ENCODE assay signal across 8 cellular contexts in the genomic region with DNA sequence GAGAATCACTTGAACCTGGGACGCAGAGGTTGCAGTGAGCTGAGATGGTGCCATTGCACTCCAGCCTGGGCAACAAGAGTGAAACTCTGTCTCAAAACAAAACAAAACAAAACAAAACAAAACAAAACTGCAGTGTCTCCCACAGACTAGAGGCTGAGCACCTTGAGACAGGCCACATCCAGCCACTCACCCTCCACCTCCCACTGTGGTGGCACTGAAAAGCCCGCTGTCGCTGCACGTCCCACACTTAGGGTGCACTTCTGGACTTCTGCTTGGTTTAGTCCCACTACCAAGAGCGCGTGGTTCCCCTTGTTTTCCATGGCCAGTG. TPM values are rescaled to one million over a fixed set of nuclear protein-coding genes. Genes with fewer than 3 reads are reported as not detected.
DNase-seq lines count a peak whose midpoint lies in the region; ATAC-seq, FAIRE-seq and TF ChIP-seq lines count a peak whose summit lies in the region.
"Not testable (repeated sequence)": the region's sequence is repeated elsewhere in the genome, so short reads cannot be mapped to it uniquely, and the experiment has no call there.

No MANE protein-coding gene starts in this region.

- peaks cover 74% of the 10 kb centered on the region for H3K4me1 Mint-ChIP-seq in activated B cell treated with CpG ODN at 0.5 μM for 24 hours
- H3K4me1 Mint-ChIP-seq in activated naive CD8-positive, alpha-beta T cell treated with anti-CD3 and anti-CD28 coated beads, Interleukin-2, amount 10 ng/mL, durations not matched to agents 7 days and 5 days, result peaks cover 58% of the 10 kb centered on the region
- H3K4me1 Mint-ChIP-seq in endodermal cell, result peaks cover 56% of the 10 kb centered on the region
- peaks cover 93% of the 10 kb centered on the region for H3K4me1 Mint-ChIP-seq in stimulated activated naive CD8-positive, alpha-beta T cell treated with anti-CD3 and anti-CD28 coated beads, Interleukin-15, Interleukin-2, amounts not matched to agents 100 ng/mL and 50 ng/mL, for 24 hours (ENCODE audit: low read depth)

- H3K9ac ChIP-seq in endodermal cell (ENCODE audit: extremely low read depth, low read length, poor library complexity, severe bottlenecking), result not testable (repeated sequence)
- peak overlapping the region; percentile 73 for H3K9ac ChIP-seq in HepG2 (ENCODE audit: insufficient read depth, low read depth, low read length)
- H3K9ac ChIP-seq in neuronal stem cell (ENCODE audit: low read depth, low read length, poor library complexity), result peak overlapping the region; percentile 64

- not testable (repeated sequence) for H3K27me3 ChIP-seq in AG04450 (ENCODE audit: control insufficient read depth, insufficient read depth, low read length); endodermal cell (ENCODE audit: control insufficient read depth, insufficient read depth, low read length, poor library complexity, severe bottlenecking); HepG2 (ENCODE audit: control insufficient read depth in 1 of 2, insufficient read depth in 2 of 2, low read length in 2 of 2); neuronal stem cell (ENCODE audit: control insufficient read depth in 3 of 3, insufficient read depth in 3 of 3, low read depth in 1 of 3, low read length in 3 of 3)

- not testable (repeated sequence) for H2AK5ac ChIP-seq in neuronal stem cell (ENCODE audit: low read depth, low read length)

- not testable (repeated sequence) for H3K36me3 ChIP-seq in endodermal cell (ENCODE audit: control insufficient read depth, insufficient read depth, low read length)
- H3K36me3 ChIP-seq in HepG2 (replicated peaks in 1 of 2; ENCODE audit: control insufficient read depth in 1 of 2, insufficient read depth in 2 of 2, low read length in 2 of 2), result peaks cover 10 to 17% of the 10 kb centered on the region in 2 experiments
- peaks cover 2 to 39% of the 10 kb centered on the region in 2 donors for H3K36me3 ChIP-seq in neuronal stem cell (replicated peaks in 1 of 2; ENCODE audit: control insufficient read depth in 2 of 2, insufficient read depth in 2 of 2, low read length in 2 of 2)

- H2BK15ac ChIP-seq in neuronal stem cell (ENCODE audit: low read length), result not testable (repeated sequence)

- not testable (repeated sequence) for DNase-seq in AG04450 (ENCODE audit: low read depth, low spot score); activated B cell treated with CpG ODN at 0.5 μM for 24 hours; activated naive CD8-positive, alpha-beta T cell treated with anti-CD3 and anti-CD28 coated beads, Interleukin-2, amount 10 ng/mL, durations not matched to agents 7 days and 5 days; endodermal cell; HepG2 (ENCODE audit: low spot score); neuronal stem cell (ENCODE audit: low spot score)

- not testable (repeated sequence) for H2BK5ac ChIP-seq in neuronal stem cell (ENCODE audit: low read length)

- not testable (repeated sequence) for TF ChIP-seq EP300 in HepG2 (IDR thresholded peaks at IDR 0.05; ENCODE audit: low read depth in 2 of 2, low read length in 2 of 2); HepG2 (CRISPR knock-in tag; IDR thresholded peaks at IDR 0.05; ENCODE audit: borderline replicate concordance)

- H2AFZ ChIP-seq in HepG2 (ENCODE audit: low read length); neuronal stem cell (ENCODE audit: low read length): not testable (repeated sequence)

- H3K27me3 Mint-ChIP-seq in activated B cell treated with CpG ODN at 0.5 μM for 24 hours; activated naive CD8-positive, alpha-beta T cell treated with anti-CD3 and anti-CD28 coated beads, Interleukin-2, amount 10 ng/mL, durations not matched to agents 7 days and 5 days; endodermal cell (ENCODE audit: insufficient read depth); stimulated activated naive CD8-positive, alpha-beta T cell treated with anti-CD3 and anti-CD28 coated beads, Interleukin-15, Interleukin-2, amounts not matched to agents 100 ng/mL and 50 ng/mL, for 24 hours: not testable (repeated sequence)

- not testable (repeated sequence) for H3K4me3 ChIP-seq in AG04450 (ENCODE audit: low read depth, low read length); endodermal cell (ENCODE audit: low read length)
- H3K4me3 ChIP-seq in HepG2 (replicated peaks in 1 of 3; ENCODE audit: insufficient read depth in 1 of 3, low read depth in 2 of 3, low read length in 3 of 3) (peak overlapping the region in 2 of 3 experiments; percentile 41 to 68; a peak in 4 of 6 replicates), neuronal stem cell (ENCODE audit: low read length in 2 of 2) (peak overlapping the region in 1 of 2 donors; percentile 3)

- 84 to 93% methylated on average over 3 to 5 of the region's 6 CpGs for WGBS in endodermal cell (ENCODE audit: insufficient coverage in 1 of 2, insufficient read length in 1 of 2), 2 experiments
- 15% methylated on average over 5 of the region's 6 CpGs for WGBS in HepG2 (ENCODE audit: low lambda C conversion rate)
- no CpG with 5 or more reads among the region's 6 CpGs for WGBS in neuronal stem cell (ENCODE audit: extremely low coverage in 2 of 2, insufficient read length in 2 of 2, insufficient replicate concordance in 1 of 2), 2 donors

- not testable (repeated sequence) for BruUV-seq in HepG2 (replicated peaks; lab: Mats Ljungman, UMichigan)

- H3K27ac Mint-ChIP-seq in activated B cell treated with CpG ODN at 0.5 μM for 24 hours, result peak overlapping the region; percentile 67
- peak overlapping the region; percentile 95 for H3K27ac Mint-ChIP-seq in activated naive CD8-positive, alpha-beta T cell treated with anti-CD3 and anti-CD28 coated beads, Interleukin-2, amount 10 ng/mL, durations not matched to agents 7 days and 5 days
- peak overlapping the region; percentile 45 for H3K27ac Mint-ChIP-seq in endodermal cell
- H3K27ac Mint-ChIP-seq in stimulated activated naive CD8-positive, alpha-beta T cell treated with anti-CD3 and anti-CD28 coated beads, Interleukin-15, Interleukin-2, amounts not matched to agents 100 ng/mL and 50 ng/mL, for 24 hours, result peak overlapping the region; percentile 78

- H4K8ac ChIP-seq in neuronal stem cell (ENCODE audit: low read depth, low read length), result not testable (repeated sequence)

- H3K4me1 ChIP-seq in endodermal cell (ENCODE audit: control insufficient read depth, insufficient read depth, low read length), result not testable (repeated sequence)
- H3K4me1 ChIP-seq in HepG2 (ENCODE audit: insufficient read depth, low read length) (peaks cover 99% of the 10 kb centered on the region), neuronal stem cell (ENCODE audit: control insufficient read depth in 2 of 2, insufficient read depth in 1 of 2, low read depth in 1 of 2, low read length in 2 of 2) (peaks cover 20 to 23% of the 10 kb centered on the region in 2 donors)

- TF ChIP-seq CTCF in AG04450 (IDR thresholded peaks at IDR 0.05; ENCODE audit: low read depth, low read length); activated B cell treated with CpG ODN at 0.5 μM for 24 hours (IDR thresholded peaks at IDR 0.05); endodermal cell (conservative IDR thresholded peaks at IDR 0.05); HepG2 (CRISPR knock-in tag; IDR thresholded peaks at IDR 0.05): not testable (repeated sequence)

- peak; percentile 27 for ATAC-seq in HG03135 (IDR thresholded peaks at IDR 0.05; ENCODE audit: unreplicated experiment)
- not testable (repeated sequence) for ATAC-seq in activated B cell treated with CpG ODN at 0.5 μM for 24 hours (ENCODE audit: low read depth); HepG2
- peak; percentile 28 for ATAC-seq in activated naive CD8-positive, alpha-beta T cell treated with anti-CD3 and anti-CD28 coated beads, Interleukin-2, amount 10 ng/mL, durations not matched to agents 7 days and 5 days (ENCODE audit: low read depth)

- H3K18ac ChIP-seq in neuronal stem cell (ENCODE audit: low read length), result peak overlapping the region; percentile 44

- H3K4me3 Mint-ChIP-seq in activated B cell treated with CpG ODN at 0.5 μM for 24 hours, result peak overlapping the region; percentile 53
- peak overlapping the region; percentile 71 for H3K4me3 Mint-ChIP-seq in activated naive CD8-positive, alpha-beta T cell treated with anti-CD3 and anti-CD28 coated beads, Interleukin-2, amount 10 ng/mL, durations not matched to agents 7 days and 5 days
- H3K4me3 Mint-ChIP-seq in endodermal cell, result not testable (repeated sequence)
- peak overlapping the region; percentile 12 for H3K4me3 Mint-ChIP-seq in stimulated activated naive CD8-positive, alpha-beta T cell treated with anti-CD3 and anti-CD28 coated beads, Interleukin-15, Interleukin-2, amounts not matched to agents 100 ng/mL and 50 ng/mL, for 24 hours

- H3K79me1 ChIP-seq in neuronal stem cell (ENCODE audit: low read depth, low read length), result peaks cover 39% of the 10 kb centered on the region

- FAIRE-seq in HepG2 (lab: Jason Lieb, UNC), result not testable (repeated sequence)

- H3K27ac ChIP-seq in AG04450 (ENCODE audit: low read depth, low read length), result peak overlapping the region; percentile 82
- not testable (repeated sequence) for H3K27ac ChIP-seq in endodermal cell (ENCODE audit: low read depth, low read length); neuronal stem cell (replicated peaks; ENCODE audit: low read length)
- peak overlapping the region; percentile 95 for H3K27ac ChIP-seq in HepG2 (ENCODE audit: extremely low read length, insufficient read depth, low read length)

- peaks cover 93% of the 10 kb centered on the region for H3K79me2 ChIP-seq in HepG2 (ENCODE audit: insufficient read depth, low read length)

- not testable (repeated sequence) for H2BK120ac ChIP-seq in neuronal stem cell (ENCODE audit: low read depth, low read length)

- in situ Hi-C loops in HepG2 (cut with HindIII; ENCODE audit: extremely low pct_ligation_motif_present, low pct_unique_long_range_greater_than_20kb), result not testable (repeated sequence)

- H2BK12ac ChIP-seq in neuronal stem cell (ENCODE audit: low read length), result not testable (repeated sequence)

- H3K4ac ChIP-seq in neuronal stem cell (ENCODE audit: low read length), result not testable (repeated sequence)

- H3K14ac ChIP-seq in neuronal stem cell (ENCODE audit: low read length), result not testable (repeated sequence)

- H4K91ac ChIP-seq in neuronal stem cell (ENCODE audit: low read depth, low read length, poor library complexity), result not testable (repeated sequence)

- peak overlapping the region; percentile 87 for H3K4me2 ChIP-seq in HepG2 (ENCODE audit: low read depth, low read length)
- not testable (repeated sequence) for H3K4me2 ChIP-seq in neuronal stem cell (ENCODE audit: insufficient read depth, low read length, poor library complexity, severe bottlenecking)

- H3K36me3 Mint-ChIP-seq in activated B cell treated with CpG ODN at 0.5 μM for 24 hours (ENCODE audit: low read depth), result peaks cover 35% of the 10 kb centered on the region
- H3K36me3 Mint-ChIP-seq in activated naive CD8-positive, alpha-beta T cell treated with anti-CD3 and anti-CD28 coated beads, Interleukin-2, amount 10 ng/mL, durations not matched to agents 7 days and 5 days; endodermal cell (ENCODE audit: low read depth): not testable (repeated sequence)
- peaks cover 15% of the 10 kb centered on the region for H3K36me3 Mint-ChIP-seq in stimulated activated naive CD8-positive, alpha-beta T cell treated with anti-CD3 and anti-CD28 coated beads, Interleukin-15, Interleukin-2, amounts not matched to agents 100 ng/mL and 50 ng/mL, for 24 hours (ENCODE audit: low read depth)

- CTCF ChIA-PET in AG04450 (lab: Charles Lee) (interaction anchor here (1.3 kb wide), 1 partner anchor 158 kb away, joined by 5 read pairs; no protein-coding TSS in a partner anchor), HepG2 (lab: Yijun Ruan, JAX; ENCODE audit: low intra/inter-chr PET ratio, low total read pairs) (interaction anchor here (1.6 kb wide), 1 partner anchor 26 kb away, joined by 5 read pairs; no protein-coding TSS in a partner anchor)
- CTCF ChIA-PET in activated B cell treated with CpG ODN at 0.5 μM for 24 hours (lab: Charles Lee), result not testable (repeated sequence)

- H4K20me1 ChIP-seq in HepG2 (ENCODE audit: insufficient read depth, low read length), result not testable (repeated sequence)

- H3K9me3 ChIP-seq in AG04450 (ENCODE audit: control insufficient read depth, insufficient read depth, low read length); endodermal cell (ENCODE audit: control insufficient read depth, low read length); HepG2 (ENCODE audit: low read length); neuronal stem cell (replicated peaks in 1 of 2; ENCODE audit: control insufficient read depth in 2 of 2, insufficient read depth in 1 of 2, low read depth in 1 of 2, low read length in 2 of 2): not testable (repeated sequence)

- intact Hi-C loops in activated B cell treated with CpG ODN at 0.5 μM for 24 hours (cut with micrococcal nuclease); HepG2 (cut with micrococcal nuclease; ENCODE audit: unreplicated experiment): not testable (repeated sequence)

- TF ChIP-seq RAD21 in HepG2 (CRISPR knock-in tag; IDR thresholded peaks at IDR 0.05), result not testable (repeated sequence)

- peak overlapping the region; percentile 1 for H3K23ac ChIP-seq in neuronal stem cell (ENCODE audit: low read depth, low read length, poor library complexity)

- POLR2A ChIA-PET in AG04450 (lab: Yijun Ruan, JAX), result interaction anchor here (0.6 to 1.7 kb wide), 4 partner anchors 16 to 131 kb away, joined by 3 to 18 read pairs (median 3); a partner anchor contains a TSS
- POLR2A ChIA-PET in activated B cell treated with CpG ODN at 0.5 μM for 24 hours (lab: Charles Lee), result interaction anchor here (1.2 kb wide), 1 partner anchor 10 kb away, joined by 6 read pairs; no protein-coding TSS in a partner anchor
- POLR2A ChIA-PET in activated naive CD8-positive, alpha-beta T cell treated with anti-CD3 and anti-CD28 coated beads, Interleukin-2, amount 10 ng/mL, durations not matched to agents 7 days and 5 days (lab: Charles Lee), result interaction anchor here (1.0 to 2.0 kb wide), 7 partner anchors 9 to 58 kb away, joined by 5 to 10 read pairs (median 6); a partner anchor contains a TSS
- POLR2A ChIA-PET in HepG2 (lab: Yijun Ruan, JAX), result interaction anchor here (1.0 to 2.4 kb wide), 8 partner anchors 10 to 58 kb away, joined by 3 to 30 read pairs (median 8); a partner anchor contains a TSS

- TF ChIP-seq POLR2A in HepG2 (IDR thresholded peaks at IDR 0.05; ENCODE audit: insufficient read depth in 1 of 2, low read depth in 2 of 2, low read length in 2 of 2), result not testable (repeated sequence)

- not testable (repeated sequence) for H3K9me3 Mint-ChIP-seq in activated B cell treated with CpG ODN at 0.5 μM for 24 hours; activated naive CD8-positive, alpha-beta T cell treated with anti-CD3 and anti-CD28 coated beads, Interleukin-2, amount 10 ng/mL, durations not matched to agents 7 days and 5 days; endodermal cell; stimulated activated naive CD8-positive, alpha-beta T cell treated with anti-CD3 and anti-CD28 coated beads, Interleukin-15, Interleukin-2, amounts not matched to agents 100 ng/mL and 50 ng/mL, for 24 hours

RNA-seq across cellular contexts. Expression of a gene that starts 16.3 kb away (rescaled TPM):
- polyA plus RNA-seq in AG04450 (2011; rRNA removed), result 62.6 and 81.9 TPM in 2 replicates
- 45.8 and 76.4 TPM in 2 replicates for polyA minus RNA-seq in AG04450 (2011; rRNA and poly(A)+ RNA removed)
- total RNA-seq in activated B cell treated with CpG ODN at 0.5 μM for 24 hours, result 77.0 and 98.5 TPM in 2 replicates
- 100 to 1,000 TPM; 104 to 108 TPM for total RNA-seq in activated naive CD8-positive, alpha-beta T cell treated with anti-CD3 and anti-CD28 coated beads, Interleukin-2, amount 10 ng/mL, durations not matched to agents 7 days and 5 days
- total RNA-seq in endodermal cell, result 10 to 100 TPM; 77.4 to 81.4 TPM
- 72.9 TPM for polyA plus RNA-seq in endodermal cell (2013, experiment 1 of 2)
- polyA plus RNA-seq in endodermal cell (2013, experiment 2 of 2), result 60.6 TPM
- 37.2 and 39.5 TPM in 2 replicates for total RNA-seq in HepG2 (2016; rRNA removed; fragmentation: Illumina TruSeq; extraction: Trizol)
- total RNA-seq in HepG2 (2016; cell fraction: cytosol; rRNA removed; fragmentation: Illumina TruSeq; extraction: Trizol; ENCODE audit: low read depth), result 15.1 and 18.2 TPM in 2 replicates
- 27.1 and 40.8 TPM in 2 replicates for total RNA-seq in HepG2 (2016; cell fraction: insoluble cytoplasmic fraction; rRNA removed; fragmentation: Illumina TruSeq; extraction: Trizol)
- total RNA-seq in HepG2 (2016; cell fraction: membrane; rRNA removed; fragmentation: Illumina TruSeq; extraction: Trizol), result 19.4 and 20.4 TPM in 2 replicates
- 47.7 and 56.8 TPM in 2 replicates for total RNA-seq in HepG2 (2016; cell fraction: nucleus; rRNA removed; fragmentation: Illumina TruSeq; extraction: Trizol)
- 149 and 151 TPM in 2 replicates for polyA plus RNA-seq in HepG2 (2011; rRNA removed)
- 91.7 and 149 TPM in 2 replicates for polyA plus RNA-seq in HepG2 (2011; cell fraction: cytosol; rRNA removed)
- polyA plus RNA-seq in HepG2 (2011; cell fraction: nucleus; rRNA removed), result 233 and 293 TPM in 2 replicates
- polyA plus RNA-seq in HepG2 (2012), result 62.1 and 64.6 TPM in 2 replicates
- polyA plus RNA-seq in HepG2 (2016; cell fraction: cytosol; fragmentation: Illumina TruSeq; extraction: Trizol; ENCODE audit: low read depth), result 10.3 and 11.7 TPM in 2 replicates
- 53.5 and 62.0 TPM in 2 replicates for polyA plus RNA-seq in HepG2 (2016; cell fraction: insoluble cytoplasmic fraction; fragmentation: Illumina TruSeq; extraction: Trizol; ENCODE audit: low read depth)
- 18.2 and 24.3 TPM in 2 replicates for polyA plus RNA-seq in HepG2 (2016; cell fraction: membrane; fragmentation: Illumina TruSeq; extraction: Trizol; ENCODE audit: low read depth)
- 127 and 170 TPM in 2 replicates for polyA plus RNA-seq in HepG2 (2016; cell fraction: nucleus; fragmentation: Illumina TruSeq; extraction: Trizol; ENCODE audit: insufficient read depth, low read depth)
- 43.2 and 193 TPM in 2 replicates for polyA minus RNA-seq in HepG2 (2011; rRNA and poly(A)+ RNA removed; ENCODE audit: low replicate concordance)
- 76.9 and 86.6 TPM in 2 replicates for polyA minus RNA-seq in HepG2 (2011; cell fraction: cytosol; rRNA and poly(A)+ RNA removed)
- 74.3 and 80.3 TPM in 2 replicates for polyA minus RNA-seq in HepG2 (2011; cell fraction: nucleus; rRNA and poly(A)+ RNA removed)
- polyA plus RNA-seq in neuronal stem cell (2013, experiment 1 of 2), result 112 TPM
- polyA plus RNA-seq in neuronal stem cell (2013, experiment 2 of 2), result 111 TPM

RNA-seq across cellular contexts. Expression of a gene that starts 47.6 kb away (rescaled TPM):
- polyA plus RNA-seq in AG04450 (2011; rRNA removed) (2.7 and 2.8 TPM in 2 replicates), HepG2 (2011; rRNA removed) (3.1 and 4.5 TPM in 2 replicates)
- polyA minus RNA-seq in AG04450 (2011; rRNA and poly(A)+ RNA removed), result 0.83 and 1.2 TPM in 2 replicates
- total RNA-seq in activated B cell treated with CpG ODN at 0.5 μM for 24 hours (15.9 and 21.6 TPM in 2 replicates), endodermal cell (1 to 10 TPM; 6.6 to 6.7 TPM), HepG2 (2016; rRNA removed; fragmentation: Illumina TruSeq; extraction: Trizol) (1.7 and 3.1 TPM in 2 replicates)
- 10 to 100 TPM; 25.0 to 28.8 TPM for total RNA-seq in activated naive CD8-positive, alpha-beta T cell treated with anti-CD3 and anti-CD28 coated beads, Interleukin-2, amount 10 ng/mL, durations not matched to agents 7 days and 5 days
- polyA plus RNA-seq in endodermal cell (2013, experiment 1 of 2), result 3.8 TPM
- 3.8 TPM for polyA plus RNA-seq in endodermal cell (2013, experiment 2 of 2)
- 0.40 and 0.53 TPM in 2 replicates for total RNA-seq in HepG2 (2016; cell fraction: cytosol; rRNA removed; fragmentation: Illumina TruSeq; extraction: Trizol; ENCODE audit: low read depth)
- total RNA-seq in HepG2 (2016; cell fraction: insoluble cytoplasmic fraction; rRNA removed; fragmentation: Illumina TruSeq; extraction: Trizol), result 1.1 and 3.0 TPM in 2 replicates
- total RNA-seq in HepG2 (2016; cell fraction: membrane; rRNA removed; fragmentation: Illumina TruSeq; extraction: Trizol), result 1.2 and 1.4 TPM in 2 replicates
- total RNA-seq in HepG2 (2016; cell fraction: nucleus; rRNA removed; fragmentation: Illumina TruSeq; extraction: Trizol), result 2.6 and 2.9 TPM in 2 replicates
- polyA plus RNA-seq in HepG2 (2011; cell fraction: cytosol; rRNA removed), result 2.9 and 3.5 TPM in 2 replicates
- 19.5 and 22.9 TPM in 2 replicates for polyA plus RNA-seq in HepG2 (2011; cell fraction: nucleus; rRNA removed)
- polyA plus RNA-seq in HepG2 (2012), result 1.8 and 1.9 TPM in 2 replicates
- polyA plus RNA-seq in HepG2 (2016; cell fraction: cytosol; fragmentation: Illumina TruSeq; extraction: Trizol; ENCODE audit: low read depth), result 0.40 and 0.43 TPM in 2 replicates
- polyA plus RNA-seq in HepG2 (2016; cell fraction: insoluble cytoplasmic fraction; fragmentation: Illumina TruSeq; extraction: Trizol; ENCODE audit: low read depth), result 1.1 and 1.4 TPM in 2 replicates
- 0.61 and 0.87 TPM in 2 replicates for polyA plus RNA-seq in HepG2 (2016; cell fraction: membrane; fragmentation: Illumina TruSeq; extraction: Trizol; ENCODE audit: low read depth)
- polyA plus RNA-seq in HepG2 (2016; cell fraction: nucleus; fragmentation: Illumina TruSeq; extraction: Trizol; ENCODE audit: insufficient read depth, low read depth), result 10.1 and 13.8 TPM in 2 replicates
- polyA minus RNA-seq in HepG2 (2011; rRNA and poly(A)+ RNA removed; ENCODE audit: low replicate concordance), result 0.28 and 3.1 TPM in 2 replicates
- 0.40 and 1.1 TPM in 2 replicates for polyA minus RNA-seq in HepG2 (2011; cell fraction: cytosol; rRNA and poly(A)+ RNA removed)
- polyA minus RNA-seq in HepG2 (2011; cell fraction: nucleus; rRNA and poly(A)+ RNA removed), result 3.0 and 3.1 TPM in 2 replicates
- polyA plus RNA-seq in neuronal stem cell (2013, experiment 1 of 2), result 3.0 TPM
- 3.0 TPM for polyA plus RNA-seq in neuronal stem cell (2013, experiment 2 of 2)

RNA-seq across cellular contexts. Expression of a gene that starts 56.9 kb away (rescaled TPM):
- polyA plus RNA-seq in AG04450 (2011; rRNA removed) (2.5 and 2.6 TPM in 2 replicates), HepG2 (2011; rRNA removed) (2.4 and 3.1 TPM in 2 replicates)
- 2.1 TPM in 2 replicates for polyA minus RNA-seq in AG04450 (2011; rRNA and poly(A)+ RNA removed)
- total RNA-seq in activated B cell treated with CpG ODN at 0.5 μM for 24 hours (11.2 and 13.3 TPM in 2 replicates), endodermal cell (1 to 10 TPM; 5.9 TPM), HepG2 (2016; rRNA removed; fragmentation: Illumina TruSeq; extraction: Trizol) (1.2 and 2.4 TPM in 2 replicates)
- 10 to 100 TPM; 15.6 to 17.5 TPM for total RNA-seq in activated naive CD8-positive, alpha-beta T cell treated with anti-CD3 and anti-CD28 coated beads, Interleukin-2, amount 10 ng/mL, durations not matched to agents 7 days and 5 days
- 3.5 TPM for polyA plus RNA-seq in endodermal cell (2013, experiment 1 of 2)
- polyA plus RNA-seq in endodermal cell (2013, experiment 2 of 2), result 3.4 TPM
- 1.2 and 2.0 TPM in 2 replicates for total RNA-seq in HepG2 (2016; cell fraction: cytosol; rRNA removed; fragmentation: Illumina TruSeq; extraction: Trizol; ENCODE audit: low read depth)
- 1.1 and 2.6 TPM in 2 replicates for total RNA-seq in HepG2 (2016; cell fraction: insoluble cytoplasmic fraction; rRNA removed; fragmentation: Illumina TruSeq; extraction: Trizol)
- total RNA-seq in HepG2 (2016; cell fraction: membrane; rRNA removed; fragmentation: Illumina TruSeq; extraction: Trizol), result 1.6 and 2.0 TPM in 2 replicates
- 2.4 and 2.8 TPM in 2 replicates for total RNA-seq in HepG2 (2016; cell fraction: nucleus; rRNA removed; fragmentation: Illumina TruSeq; extraction: Trizol)
- polyA plus RNA-seq in HepG2 (2011; cell fraction: cytosol; rRNA removed), result 1.3 and 1.9 TPM in 2 replicates
- polyA plus RNA-seq in HepG2 (2011; cell fraction: nucleus; rRNA removed), result 12.9 and 13.7 TPM in 2 replicates
- 0.61 and 1.0 TPM in 2 replicates for polyA plus RNA-seq in HepG2 (2012)
- 0.49 and 0.65 TPM in 2 replicates for polyA plus RNA-seq in HepG2 (2016; cell fraction: cytosol; fragmentation: Illumina TruSeq; extraction: Trizol; ENCODE audit: low read depth)
- polyA plus RNA-seq in HepG2 (2016; cell fraction: insoluble cytoplasmic fraction; fragmentation: Illumina TruSeq; extraction: Trizol; ENCODE audit: low read depth), result 0.78 and 1.4 TPM in 2 replicates
- polyA plus RNA-seq in HepG2 (2016; cell fraction: membrane; fragmentation: Illumina TruSeq; extraction: Trizol; ENCODE audit: low read depth), result 0.82 and 0.91 TPM in 2 replicates
- polyA plus RNA-seq in HepG2 (2016; cell fraction: nucleus; fragmentation: Illumina TruSeq; extraction: Trizol; ENCODE audit: insufficient read depth, low read depth), result 4.8 and 5.0 TPM in 2 replicates
- polyA minus RNA-seq in HepG2 (2011; rRNA and poly(A)+ RNA removed; ENCODE audit: low replicate concordance), result 0.33 and 2.8 TPM in 2 replicates
- 0.59 and 1.2 TPM in 2 replicates for polyA minus RNA-seq in HepG2 (2011; cell fraction: cytosol; rRNA and poly(A)+ RNA removed)
- 3.7 and 4.2 TPM in 2 replicates for polyA minus RNA-seq in HepG2 (2011; cell fraction: nucleus; rRNA and poly(A)+ RNA removed)
- polyA plus RNA-seq in neuronal stem cell (2013, experiment 1 of 2), result 2.7 TPM
- 2.4 TPM for polyA plus RNA-seq in neuronal stem cell (2013, experiment 2 of 2)

RNA-seq across cellular contexts. Expression of a gene that starts 58.0 kb away (rescaled TPM):
- polyA plus RNA-seq in AG04450 (2011; rRNA removed) (168 and 272 TPM in 2 replicates), HepG2 (2011; rRNA removed) (286 and 302 TPM in 2 replicates)
- polyA minus RNA-seq in AG04450 (2011; rRNA and poly(A)+ RNA removed), result 14.4 and 26.5 TPM in 2 replicates
- total RNA-seq in activated B cell treated with CpG ODN at 0.5 μM for 24 hours (193 and 225 TPM in 2 replicates), endodermal cell (100 to 1,000 TPM; 242 to 269 TPM), HepG2 (2016; rRNA removed; fragmentation: Illumina TruSeq; extraction: Trizol) (378 and 396 TPM in 2 replicates)
- total RNA-seq in activated naive CD8-positive, alpha-beta T cell treated with anti-CD3 and anti-CD28 coated beads, Interleukin-2, amount 10 ng/mL, durations not matched to agents 7 days and 5 days, result 100 to 1,000 TPM; 187 to 193 TPM
- 216 TPM for polyA plus RNA-seq in endodermal cell (2013, experiment 1 of 2)
- 206 TPM for polyA plus RNA-seq in endodermal cell (2013, experiment 2 of 2)
- total RNA-seq in HepG2 (2016; cell fraction: cytosol; rRNA removed; fragmentation: Illumina TruSeq; extraction: Trizol; ENCODE audit: low read depth), result 206 and 277 TPM in 2 replicates
- 384 and 456 TPM in 2 replicates for total RNA-seq in HepG2 (2016; cell fraction: insoluble cytoplasmic fraction; rRNA removed; fragmentation: Illumina TruSeq; extraction: Trizol)
- total RNA-seq in HepG2 (2016; cell fraction: membrane; rRNA removed; fragmentation: Illumina TruSeq; extraction: Trizol), result 192 and 280 TPM in 2 replicates
- 124 and 130 TPM in 2 replicates for total RNA-seq in HepG2 (2016; cell fraction: nucleus; rRNA removed; fragmentation: Illumina TruSeq; extraction: Trizol)
- 407 and 879 TPM in 2 replicates for polyA plus RNA-seq in HepG2 (2011; cell fraction: cytosol; rRNA removed)
- polyA plus RNA-seq in HepG2 (2011; cell fraction: nucleus; rRNA removed), result 341 and 384 TPM in 2 replicates
- 182 and 188 TPM in 2 replicates for polyA plus RNA-seq in HepG2 (2012)
- polyA plus RNA-seq in HepG2 (2016; cell fraction: cytosol; fragmentation: Illumina TruSeq; extraction: Trizol; ENCODE audit: low read depth), result 245 and 314 TPM in 2 replicates
- polyA plus RNA-seq in HepG2 (2016; cell fraction: insoluble cytoplasmic fraction; fragmentation: Illumina TruSeq; extraction: Trizol; ENCODE audit: low read depth), result 420 and 459 TPM in 2 replicates
- polyA plus RNA-seq in HepG2 (2016; cell fraction: membrane; fragmentation: Illumina TruSeq; extraction: Trizol; ENCODE audit: low read depth), result 204 and 246 TPM in 2 replicates
- polyA plus RNA-seq in HepG2 (2016; cell fraction: nucleus; fragmentation: Illumina TruSeq; extraction: Trizol; ENCODE audit: insufficient read depth, low read depth), result 232 and 235 TPM in 2 replicates
- 32.1 and 88.3 TPM in 2 replicates for polyA minus RNA-seq in HepG2 (2011; rRNA and poly(A)+ RNA removed; ENCODE audit: low replicate concordance)
- 38.6 and 41.0 TPM in 2 replicates for polyA minus RNA-seq in HepG2 (2011; cell fraction: cytosol; rRNA and poly(A)+ RNA removed)
- 16.5 and 21.2 TPM in 2 replicates for polyA minus RNA-seq in HepG2 (2011; cell fraction: nucleus; rRNA and poly(A)+ RNA removed)
- polyA plus RNA-seq in neuronal stem cell (2013, experiment 1 of 2), result 244 TPM
- polyA plus RNA-seq in neuronal stem cell (2013, experiment 2 of 2), result 235 TPM

Comparison
In these comparisons a context has a peak if more than half of its experiments do, and no peak if none do; other contexts are left out.
1. H3K27ac Mint-ChIP-seq: peak in every context shown above with its lines; median percentile 95 in activated naive CD8-positive, alpha-beta T cell treated with anti-CD3 and anti-CD28 coated beads, Interleukin-2, amount 10 ng/mL, durations not matched to agents 7 days and 5 days; 78 in stimulated activated naive CD8-positive, alpha-beta T cell treated with anti-CD3 and anti-CD28 coated beads, Interleukin-15, Interleukin-2, amounts not matched to agents 100 ng/mL and 50 ng/mL, for 24 hours; 67 in activated B cell treated with CpG ODN at 0.5 μM for 24 hours; 45 in endodermal cell.